In the genomic region with DNA sequence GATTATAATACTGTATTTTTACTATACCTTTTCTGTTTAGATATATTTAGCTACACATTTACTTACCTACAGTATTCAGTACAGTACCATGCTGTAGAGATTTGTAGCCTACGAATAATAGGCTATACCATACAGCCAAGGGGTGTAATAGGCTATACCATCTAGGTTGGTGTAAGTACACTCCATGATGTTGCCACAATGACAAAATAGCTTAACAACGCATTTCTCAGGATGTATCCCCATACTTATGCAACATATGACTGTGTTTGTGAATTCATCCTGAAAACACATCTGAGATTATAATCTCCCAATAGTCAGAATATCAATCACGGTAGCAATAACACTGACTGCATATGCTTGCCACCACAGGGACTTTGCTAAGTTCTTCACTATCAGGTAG, we compare ENCODE assay signal across 20 cellular contexts.
"Had no signal": no experiment of that assay in that cellular context is flagged by ENCODE, and none has a peak within 500 bp of the region (broad histone marks: within the 10 kb centered on the region; RNA-seq: fewer than 3 reads in every experiment).

No MANE protein-coding gene starts in this region.

- H3K36me3 ChIP-seq: tibial nerve, vagina had no signal

- H3K27ac Mint-ChIP-seq: activated CD4-positive, alpha-beta T cell treated with anti-CD3 and anti-CD28 coated beads, Interleukin-2, amount 10 ng/mL, durations not matched to agents 7 days and 5 days; activated naive CD8-positive, alpha-beta T cell treated with anti-CD3 and anti-CD28 coated beads, Interleukin-2, amount 10 ng/mL, durations not matched to agents 7 days and 5 days; activated T-helper 1 cell treated with anti-CD3 and anti-CD28 coated beads, Interleukin-12 subunit alpha, Interleukin-12 subunit beta, Interleukin-2, Interleukin-4 antibody, amounts not matched to agents 30 ng/mL and 10 ng/mL and 1 ng/mL, durations not matched to agents 14 hours and 24 hours and 36 hours; naive thymus-derived CD4-positive, alpha-beta T cell; T-helper 2 cell treated with Interferon-gamma antibody and Interleukin-4, amounts not matched to agents 5 μg/mL and 100 μg/mL, for 36 hours had no signal

- H3K27me3 ChIP-seq: tibial nerve, vagina had no signal

- H3K9me3 Mint-ChIP-seq: activated CD4-positive, alpha-beta T cell treated with anti-CD3 and anti-CD28 coated beads, Interleukin-2, amount 10 ng/mL, durations not matched to agents 7 days and 5 days; activated naive CD8-positive, alpha-beta T cell treated with anti-CD3 and anti-CD28 coated beads, Interleukin-2, amount 10 ng/mL, durations not matched to agents 7 days and 5 days; activated T-helper 1 cell treated with anti-CD3 and anti-CD28 coated beads, Interleukin-12 subunit alpha, Interleukin-12 subunit beta, Interleukin-2, Interleukin-4 antibody, amounts not matched to agents 30 ng/mL and 10 ng/mL and 1 ng/mL, durations not matched to agents 14 hours and 24 hours and 36 hours; immature natural killer cell; naive thymus-derived CD4-positive, alpha-beta T cell; T-helper 2 cell treated with Interferon-gamma antibody and Interleukin-4, amounts not matched to agents 5 μg/mL and 100 μg/mL, for 36 hours had no signal

- H3K27me3 Mint-ChIP-seq: activated CD4-positive, alpha-beta T cell treated with anti-CD3 and anti-CD28 coated beads, Interleukin-2, amount 10 ng/mL, durations not matched to agents 7 days and 5 days; activated naive CD8-positive, alpha-beta T cell treated with anti-CD3 and anti-CD28 coated beads, Interleukin-2, amount 10 ng/mL, durations not matched to agents 7 days and 5 days; naive thymus-derived CD4-positive, alpha-beta T cell had no signal

- H3K27ac ChIP-seq: tibial nerve, vagina had no signal

- H3K4me3 Mint-ChIP-seq: activated CD4-positive, alpha-beta T cell treated with anti-CD3 and anti-CD28 coated beads, Interleukin-2, amount 10 ng/mL, durations not matched to agents 7 days and 5 days; activated naive CD8-positive, alpha-beta T cell treated with anti-CD3 and anti-CD28 coated beads, Interleukin-2, amount 10 ng/mL, durations not matched to agents 7 days and 5 days; activated T-helper 1 cell treated with anti-CD3 and anti-CD28 coated beads, Interleukin-12 subunit alpha, Interleukin-12 subunit beta, Interleukin-2, Interleukin-4 antibody, amounts not matched to agents 30 ng/mL and 10 ng/mL and 1 ng/mL, durations not matched to agents 14 hours and 24 hours and 36 hours; immature natural killer cell; naive thymus-derived CD4-positive, alpha-beta T cell; T-helper 2 cell treated with Interferon-gamma antibody and Interleukin-4, amounts not matched to agents 5 μg/mL and 100 μg/mL, for 36 hours had no signal

- H3K9me3 ChIP-seq: tibial nerve, vagina had no signal

- H3K4me3 ChIP-seq: tibial nerve, vagina had no signal

- H3K36me3 Mint-ChIP-seq: immature natural killer cell; naive thymus-derived CD4-positive, alpha-beta T cell had no signal

- DNase-seq: activated CD4-positive, alpha-beta T cell treated with anti-CD3 and anti-CD28 coated beads, Interleukin-2, amount 10 ng/mL, durations not matched to agents 7 days and 5 days; activated CD8-positive, alpha-beta memory T cell treated with anti-CD3 and anti-CD28 coated beads, Interleukin-2, amount 50 U/mL, for 48 hours; activated naive CD4-positive, alpha-beta T cell; activated naive CD8-positive, alpha-beta T cell treated with anti-CD3 and anti-CD28 coated beads, Interleukin-2, amount 10 ng/mL, durations not matched to agents 7 days and 5 days; anterior cingulate cortex; cortex of kidney; effector CD8-positive, alpha-beta T cell; foreskin melanocyte; head of caudate nucleus; immature natural killer cell; left cardiac atrium; naive thymus-derived CD4-positive, alpha-beta T cell; retina; stimulated activated CD4-positive, alpha-beta T cell treated with anti-CD3 and anti-CD28 coated beads, Interleukin-4, amount 100 ng/mL, for 1 hour; stimulated activated naive CD4-positive, alpha-beta T cell treated with Interleukin-2 at 50 U/mL for 16 hours; substantia nigra had no signal

- ATAC-seq: left cardiac atrium; naive thymus-derived CD4-positive, alpha-beta T cell had no signal
